24 cellular contexts compared by ENCODE assay signal in the genomic region with DNA sequence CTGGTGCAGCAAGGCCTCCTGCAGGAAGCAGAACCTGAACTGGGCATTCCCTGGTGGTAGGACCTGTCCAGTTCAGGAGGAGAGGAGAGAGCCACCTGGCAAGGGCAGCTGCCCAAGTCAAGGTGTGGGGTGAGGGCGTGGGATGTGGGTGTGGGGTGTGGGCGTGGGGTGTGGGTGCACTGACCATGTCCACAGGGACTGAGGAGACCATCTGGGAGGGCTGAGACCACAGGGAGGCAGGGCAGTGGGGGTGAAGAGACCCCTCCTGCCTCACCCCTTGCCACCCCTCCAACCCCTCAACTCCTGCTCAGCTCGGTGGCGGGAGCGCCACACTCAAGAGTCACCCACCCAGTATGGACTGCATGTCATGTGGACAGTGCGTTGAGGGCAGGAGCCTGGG.
DNase-seq lines count a peak whose midpoint lies in the region; ATAC-seq and TF ChIP-seq lines count a peak whose summit lies in the region.
"Had no signal": no experiment of that assay in that cellular context is flagged by ENCODE, and none has a peak within 500 bp of the region (broad histone marks: within the 10 kb centered on the region; RNA-seq: fewer than 3 reads in every experiment).

No MANE protein-coding gene starts in this region.

- 72 to 90% (median 86%) methylated on average over 6 of the region's 6 CpGs for WGBS in spleen, 5 donors
- WGBS in testis, 2 donors = 96 to 100% methylated on average over 4 to 6 of the region's 6 CpGs

- H3K27me3 Mint-ChIP-seq in activated CD8-positive, alpha-beta memory T cell treated with anti-CD3 and anti-CD28 coated beads, Interleukin-2, amount 10 ng/mL, durations not matched to agents 7 days and 5 days = no peaks in the 10 kb centered on the region
- H3K27me3 Mint-ChIP-seq in CD14-positive monocyte (ENCODE audit: low read depth in 3 of 3) = peaks cover 5 to 15% (median 5%) of the 10 kb centered on the region in 3 donors
- H3K27me3 Mint-ChIP-seq: activated CD4-positive, alpha-beta T cell treated with anti-CD3 and anti-CD28 coated beads for 36 hours; CD4-positive, alpha-beta T cell; memory B cell had no signal

- peak; percentile 22 for DNase-seq in activated CD8-positive, alpha-beta memory T cell treated with anti-CD3 and anti-CD28 coated beads, Interleukin-2, amount 50 U/mL, for 48 hours
- no peak for DNase-seq in activated CD8-positive, alpha-beta memory T cell treated with anti-CD3 and anti-CD28 coated beads, Interleukin-2, amount 10 ng/mL, durations not matched to agents 7 days and 5 days
- DNase-seq in CD14-positive monocyte (ENCODE audit: low spot score) (peak; percentile 28), left lobe of liver (ENCODE audit: low spot score) (peak; percentile 33), spleen (peak; percentile 61), C1 segment of cervical spinal cord (lab: John Stamatoyannopoulos, UW) (no peak), GM10248 (ENCODE audit: extremely low spot score) (no peak), testis (no peak)
- DNase-seq: activated CD4-positive, alpha-beta T cell treated with anti-CD3 and anti-CD28 coated beads for 36 hours; activated CD8-positive, alpha-beta T cell treated with anti-CD3 and anti-CD28 coated beads, Interleukin-2, amount 10 ng/mL, durations not matched to agents 7 days and 5 days; cerebellar nuclear complex; Kasumi-1; NCI-H1417; NCI-H2029 treated with DMSO at 0.1 percent for 48 hours; NCI-H524 treated with DMSO at 0.1 percent for 48 hours; OCI-M1; stimulated activated CD4-positive, alpha-beta T cell treated with anti-CD3 and anti-CD28 coated beads, Interleukin-4, amount 100 ng/mL, for 24 hours; T-helper 2 cell had no signal

- H3K4me1 Mint-ChIP-seq in activated CD8-positive, alpha-beta memory T cell treated with anti-CD3 and anti-CD28 coated beads, Interleukin-2, amount 10 ng/mL, durations not matched to agents 7 days and 5 days = no peaks in the 10 kb centered on the region
- H3K4me1 Mint-ChIP-seq in CD14-positive monocyte = no peaks in the 10 kb centered on the region
- H3K4me1 Mint-ChIP-seq: activated CD4-positive, alpha-beta T cell treated with anti-CD3 and anti-CD28 coated beads for 36 hours; memory B cell had no signal

- no peak for TF ChIP-seq POLR2A in spleen (IDR thresholded peaks at IDR 0.05)
- no peak for TF ChIP-seq POLR2A in testis (IDR thresholded peaks at IDR 0.05)

- no peak overlapping the region for H3K4me3 Mint-ChIP-seq in activated CD8-positive, alpha-beta memory T cell treated with anti-CD3 and anti-CD28 coated beads, Interleukin-2, amount 10 ng/mL, durations not matched to agents 7 days and 5 days
- H3K4me3 Mint-ChIP-seq in CD14-positive monocyte = no peak overlapping the region
- H3K4me3 Mint-ChIP-seq: activated CD4-positive, alpha-beta T cell treated with anti-CD3 and anti-CD28 coated beads for 36 hours; activated CD8-positive, alpha-beta T cell treated with anti-CD3 and anti-CD28 coated beads, Interleukin-2, amount 10 ng/mL, durations not matched to agents 7 days and 5 days; CD4-positive, alpha-beta T cell; memory B cell had no signal

- POLR2A ChIA-PET in GM10248 (lab: Yijun Ruan, JAX) = no interaction called here

- intact Hi-C loops in CD14-positive monocyte (cut with micrococcal nuclease) (no loop called here), spleen (cut with DNase I; ENCODE audit: low total_unique reads) (no loop called here), testis (cut with DNase I; ENCODE audit: low total_unique reads) (no loop called here)

- no peak overlapping the region for H3K27ac ChIP-seq in spleen
- H3K27ac ChIP-seq in testis = no peak overlapping the region
- H3K27ac ChIP-seq: body of pancreas, gastrocnemius medialis, neutrophil had no signal

- no peaks in the 10 kb centered on the region for H3K36me3 ChIP-seq in spleen
- H3K36me3 ChIP-seq in testis (ENCODE audit: low read depth, missing control alignments) = no peaks in the 10 kb centered on the region
- H3K36me3 ChIP-seq: gastrocnemius medialis, neutrophil had no signal

- H3K4me3 ChIP-seq in spleen (no peak overlapping the region), testis (no peak overlapping the region)
- H3K4me3 ChIP-seq: body of pancreas, gastrocnemius medialis had no signal

- TF ChIP-seq CTCF in CD14-positive monocyte (IDR thresholded peaks at IDR 0.05) (no peak), spleen (IDR thresholded peaks at IDR 0.05 in 8 of 11, conservative IDR thresholded peaks at IDR 0.05 in 3 of 11) (no peak), GM10248 (IDR thresholded peaks at IDR 0.05; ENCODE audit: control extremely low read depth, extremely low read depth, low read depth, missing control alignments) (no peak), testis (IDR thresholded peaks at IDR 0.05) (no peak)

- no peak overlapping the region for H3K27ac Mint-ChIP-seq in activated CD8-positive, alpha-beta memory T cell treated with anti-CD3 and anti-CD28 coated beads, Interleukin-2, amount 10 ng/mL, durations not matched to agents 7 days and 5 days
- no peak overlapping the region for H3K27ac Mint-ChIP-seq in CD14-positive monocyte
- H3K27ac Mint-ChIP-seq: activated CD4-positive, alpha-beta T cell treated with anti-CD3 and anti-CD28 coated beads for 36 hours; activated CD8-positive, alpha-beta T cell treated with anti-CD3 and anti-CD28 coated beads, Interleukin-2, amount 10 ng/mL, durations not matched to agents 7 days and 5 days; CD4-positive, alpha-beta T cell; memory B cell; progenitor cell of endocrine pancreas had no signal

- no peak for ATAC-seq in activated CD8-positive, alpha-beta memory T cell treated with anti-CD3 and anti-CD28 coated beads, Interleukin-2, amount 10 ng/mL, durations not matched to agents 7 days and 5 days
- ATAC-seq in left lobe of liver = no peak
- ATAC-seq: activated CD4-positive, alpha-beta T cell treated with anti-CD3 and anti-CD28 coated beads for 36 hours; activated CD8-positive, alpha-beta T cell treated with anti-CD3 and anti-CD28 coated beads, Interleukin-2, amount 10 ng/mL, durations not matched to agents 7 days and 5 days; body of pancreas; gastrocnemius medialis had no signal

- H3K9me3 ChIP-seq in spleen (peaks cover 0 to 53% (median 43%) of the 10 kb centered on the region in 8 donors), testis (no peaks in the 10 kb centered on the region)
- H3K9me3 ChIP-seq: body of pancreas, gastrocnemius medialis had no signal

- peaks cover 0 to 41% (median 0%) of the 10 kb centered on the region in 7 donors for H3K27me3 ChIP-seq in spleen (replicated peaks in 1 of 7)
- H3K27me3 ChIP-seq in testis = no peaks in the 10 kb centered on the region
- H3K27me3 ChIP-seq: body of pancreas had no signal

- H3K4me1 ChIP-seq in spleen (no peaks in the 10 kb centered on the region), testis (no peaks in the 10 kb centered on the region)
- H3K4me1 ChIP-seq: body of pancreas, gastrocnemius medialis had no signal

- CTCF ChIA-PET in activated CD8-positive, alpha-beta memory T cell treated with anti-CD3 and anti-CD28 coated beads, Interleukin-2, amount 10 ng/mL, durations not matched to agents 7 days and 5 days (lab: Charles Lee) = no interaction called here
- CTCF ChIA-PET in GM10248 (lab: Yijun Ruan, JAX) = no interaction called here

- H3K9me3 Mint-ChIP-seq in activated CD8-positive, alpha-beta memory T cell treated with anti-CD3 and anti-CD28 coated beads, Interleukin-2, amount 10 ng/mL, durations not matched to agents 7 days and 5 days (ENCODE audit: low read depth) = peaks cover 16% of the 10 kb centered on the region
- H3K9me3 Mint-ChIP-seq in CD14-positive monocyte = peaks cover 8 to 27% (median 17%) of the 10 kb centered on the region in 7 donors

- peaks cover 2% of the 10 kb centered on the region for H3K36me3 Mint-ChIP-seq in activated CD8-positive, alpha-beta memory T cell treated with anti-CD3 and anti-CD28 coated beads, Interleukin-2, amount 10 ng/mL, durations not matched to agents 7 days and 5 days
- H3K36me3 Mint-ChIP-seq in CD14-positive monocyte = no peaks in the 10 kb centered on the region

Comparison
In these comparisons a context has a peak if more than half of its experiments do, and no peak if none do; other contexts are left out.
1. DNase-seq: peak in activated CD8-positive, alpha-beta memory T cell treated with anti-CD3 and anti-CD28 coated beads, Interleukin-2, amount 50 U/mL, for 48 hours (single experiment), CD14-positive monocyte (single experiment), left lobe of liver (single experiment) and spleen (single experiment); none in activated CD8-positive, alpha-beta memory T cell treated with anti-CD3 and anti-CD28 coated beads, Interleukin-2, amount 10 ng/mL, durations not matched to agents 7 days and 5 days (single experiment), C1 segment of cervical spinal cord (0 of 14), GM10248 (single experiment) and testis (single experiment).